Comparison of ENCODE assay signal across 12 cellular contexts in the genomic region with DNA sequence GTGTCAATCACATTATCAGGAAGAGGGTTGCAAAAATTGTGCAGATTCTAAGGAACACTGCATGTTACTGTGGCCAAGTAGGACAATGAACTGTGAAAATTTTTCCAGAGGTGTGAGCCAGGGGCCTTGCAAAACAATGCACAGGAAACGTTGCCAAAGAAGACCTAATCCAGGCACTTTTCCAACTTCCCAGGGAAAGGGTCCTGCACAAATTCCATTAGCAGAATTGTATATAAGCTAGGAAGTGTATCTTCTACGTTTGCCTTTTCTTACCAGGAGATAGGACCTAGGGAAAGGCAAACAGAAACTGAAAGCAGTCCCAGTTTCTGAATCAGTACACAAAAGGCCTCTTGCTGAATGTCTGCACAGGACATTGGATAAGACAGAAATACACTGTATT.
DNase-seq lines count a peak whose midpoint lies in the region; ATAC-seq and TF ChIP-seq lines count a peak whose summit lies in the region.
"Had no signal": no experiment of that assay in that cellular context is flagged by ENCODE, and none has a peak within 500 bp of the region (broad histone marks: within the 10 kb centered on the region; RNA-seq: fewer than 3 reads in every experiment).

No MANE protein-coding gene starts in this region.

- H3K4me3 Mint-ChIP-seq in MCF 10A (ENCODE audit: unreplicated experiment) = peak overlapping the region; percentile 55
- H3K4me3 Mint-ChIP-seq in activated T-cell treated with anti-CD3 and anti-CD28 coated beads, Interleukin-2, amount 50 U/mL, for 24 hours = no peak overlapping the region
- H3K4me3 Mint-ChIP-seq: activated naive CD4-positive, alpha-beta T cell treated with anti-CD3 and anti-CD28 coated beads, Interleukin-2, amount 10 ng/mL, durations not matched to agents 7 days and 5 days; neural crest cell had no signal

- peaks cover 38% of the 10 kb centered on the region for H3K4me1 Mint-ChIP-seq in MCF 10A (ENCODE audit: insufficient read depth, unreplicated experiment)
- H3K4me1 Mint-ChIP-seq in activated T-cell treated with anti-CD3 and anti-CD28 coated beads, Interleukin-2, amount 50 U/mL, for 24 hours (ENCODE audit: low read depth) = no peaks in the 10 kb centered on the region
- H3K4me1 Mint-ChIP-seq: activated naive CD4-positive, alpha-beta T cell treated with anti-CD3 and anti-CD28 coated beads, Interleukin-2, amount 10 ng/mL, durations not matched to agents 7 days and 5 days had no signal

- intact Hi-C loops in MCF 10A (cut with micrococcal nuclease) (no loop called here), left colon (cut with DNase I, micrococcal nuclease) (no loop called here)

- peaks cover 0 to 3% (median 0%) of the 10 kb centered on the region in 5 donors for H3K9me3 ChIP-seq in subcutaneous abdominal adipose tissue (ENCODE audit: control insufficient read depth in 5 of 5, low read length in 5 of 5)

- peak overlapping the region; percentile 79 for H3K27ac Mint-ChIP-seq in MCF 10A (ENCODE audit: low read depth, unreplicated experiment)
- no peak overlapping the region for H3K27ac Mint-ChIP-seq in activated T-cell treated with anti-CD3 and anti-CD28 coated beads, Interleukin-2, amount 50 U/mL, for 24 hours
- H3K27ac Mint-ChIP-seq: activated naive CD4-positive, alpha-beta T cell treated with anti-CD3 and anti-CD28 coated beads, Interleukin-2, amount 10 ng/mL, durations not matched to agents 7 days and 5 days had no signal

- H3K27me3 Mint-ChIP-seq in MCF 10A (ENCODE audit: insufficient read depth, unreplicated experiment) = no peaks in the 10 kb centered on the region
- no peaks in the 10 kb centered on the region for H3K27me3 Mint-ChIP-seq in activated T-cell treated with anti-CD3 and anti-CD28 coated beads, Interleukin-2, amount 50 U/mL, for 24 hours
- H3K27me3 Mint-ChIP-seq: activated naive CD4-positive, alpha-beta T cell treated with anti-CD3 and anti-CD28 coated beads, Interleukin-2, amount 10 ng/mL, durations not matched to agents 7 days and 5 days had no signal

- no peaks in the 10 kb centered on the region for H3K27me3 ChIP-seq in subcutaneous abdominal adipose tissue (ENCODE audit: control insufficient read depth in 5 of 5, insufficient read depth in 4 of 5, low read length in 5 of 5)

- no peak overlapping the region for H3K27ac ChIP-seq in subcutaneous abdominal adipose tissue (ENCODE audit: low read depth, low read length)
- H3K27ac ChIP-seq: 22Rv1 had no signal

- H3K4me3 ChIP-seq in subcutaneous abdominal adipose tissue (ENCODE audit: low read depth in 1 of 5, low read length in 5 of 5) = peak overlapping the region in 4 of 5 donors; percentile 11 to 54 (median 32)

- BruUV-seq in MCF 10A (replicated peaks; lab: Mats Ljungman, UMichigan) = no TSS peak

- no peaks in the 10 kb centered on the region for H3K36me3 Mint-ChIP-seq in MCF 10A (ENCODE audit: insufficient read depth, unreplicated experiment)
- H3K36me3 Mint-ChIP-seq in activated T-cell treated with anti-CD3 and anti-CD28 coated beads, Interleukin-2, amount 50 U/mL, for 24 hours (ENCODE audit: low read depth) = no peaks in the 10 kb centered on the region
- H3K36me3 Mint-ChIP-seq: activated naive CD4-positive, alpha-beta T cell treated with anti-CD3 and anti-CD28 coated beads, Interleukin-2, amount 10 ng/mL, durations not matched to agents 7 days and 5 days had no signal

- no peaks in the 10 kb centered on the region for H3K9me3 Mint-ChIP-seq in MCF 10A (ENCODE audit: unreplicated experiment)
- peaks cover 9% of the 10 kb centered on the region for H3K9me3 Mint-ChIP-seq in activated T-cell treated with anti-CD3 and anti-CD28 coated beads, Interleukin-2, amount 50 U/mL, for 24 hours
- H3K9me3 Mint-ChIP-seq: activated naive CD4-positive, alpha-beta T cell treated with anti-CD3 and anti-CD28 coated beads, Interleukin-2, amount 10 ng/mL, durations not matched to agents 7 days and 5 days had no signal

- CTCF ChIA-PET in MCF 10A (lab: Yijun Ruan, JAX) = interaction anchor here (0.7 kb wide), 1 partner anchor 386 kb away, joined by 3 read pairs; no protein-coding TSS in a partner anchor

- H3K36me3 ChIP-seq in subcutaneous abdominal adipose tissue (ENCODE audit: control insufficient read depth in 5 of 5, insufficient read depth in 5 of 5, low read length in 5 of 5) = no peaks in the 10 kb centered on the region

- TF ChIP-seq CTCF in MCF 10A (IDR thresholded peaks at IDR 0.05; ENCODE audit: unreplicated experiment) = no peak

- no peak overlapping the region for H3K9ac ChIP-seq in subcutaneous abdominal adipose tissue (ENCODE audit: low read length in 5 of 5)

- POLR2A ChIA-PET in MCF 10A (lab: Yijun Ruan, JAX) = interaction anchor here (0.5 to 1.6 kb wide), 5 partner anchors 11 to 53 kb away, joined by 3 to 6 read pairs (median 4); no protein-coding TSS in a partner anchor

- H3K4me1 ChIP-seq in subcutaneous abdominal adipose tissue (ENCODE audit: control insufficient read depth in 5 of 5, insufficient read depth in 5 of 5, low read length in 5 of 5) = peaks cover 3 to 24% (median 18%) of the 10 kb centered on the region in 5 donors

- peak; percentile 89 for ATAC-seq in left colon

- DNase-seq in DMS79 treated with DMSO at 0.1 percent for 48 hours (lab: John Stamatoyannopoulos, UW) = peak; percentile 35
- DNase-seq in DMS79 (lab: John Stamatoyannopoulos, UW) = no peak
- DNase-seq in MCF 10A (ENCODE audit: unreplicated experiment) = peak; percentile 83
- no peak for DNase-seq in left colon
- DNase-seq in Kasumi-1 (lab: John Stamatoyannopoulos, UW) = no peak
- no peak for DNase-seq in activated T-cell treated with anti-CD3 and anti-CD28 coated beads, Interleukin-2, amount 50 U/mL, for 24 hours
- DNase-seq in stimulated activated CD4-positive, alpha-beta T cell treated with anti-CD3 and anti-CD28 coated beads, Interleukin-4, amount 100 ng/mL, for 4 hours = no peak
- DNase-seq: activated naive CD4-positive, alpha-beta T cell treated with anti-CD3 and anti-CD28 coated beads, Interleukin-2, amount 10 ng/mL, durations not matched to agents 7 days and 5 days; NCI-H526 treated with DMSO at 0.1 percent for 48 hours had no signal

Comparison
In these comparisons a context has a peak if more than half of its experiments do, and no peak if none do; other contexts are left out.
1. DNase-seq: peak in DMS79 treated with DMSO at 0.1 percent for 48 hours (single experiment) and MCF 10A (single experiment); none in DMS79 (single experiment), left colon (0 of 2), Kasumi-1 (0 of 2), activated T-cell treated with anti-CD3 and anti-CD28 coated beads, Interleukin-2, amount 50 U/mL, for 24 hours (single experiment) and stimulated activated CD4-positive, alpha-beta T cell treated with anti-CD3 and anti-CD28 coated beads, Interleukin-4, amount 100 ng/mL, for 4 hours (0 of 2).